In genomic region chr11:46248270-46249102, GRCh38 we compare ENCODE assay signal across 11 cellular contexts. TPM values are rescaled to one million over a fixed set of nuclear protein-coding genes. Genes with fewer than 3 reads are reported as not detected.
DNase-seq lines count a peak whose midpoint lies in the region; ATAC-seq lines count a peak whose summit lies in the region.
"Had no signal": no experiment of that assay in that cellular context is flagged by ENCODE, and none has a peak within 500 bp of the region (broad histone marks: within the 10 kb centered on the region; RNA-seq: fewer than 3 reads in every experiment).

No MANE protein-coding gene starts in this region.

- peaks cover 11% of the 10 kb centered on the region for H3K4me1 Mint-ChIP-seq in activated CD4-positive, alpha-beta memory T cell treated with anti-CD3 and anti-CD28 coated beads for 36 hours (ENCODE audit: low read depth)
- peaks cover 5% of the 10 kb centered on the region for H3K4me1 Mint-ChIP-seq in activated CD4-positive, alpha-beta memory T cell treated with anti-CD3 and anti-CD28 coated beads, Interleukin-2, amount 10 ng/mL, durations not matched to agents 7 days and 5 days

- peak overlapping the region; percentile 63 for H3K27ac ChIP-seq in SJCRH30
- H3K27ac ChIP-seq in skin epidermis, result peak overlapping the region in 13 of 21 experiments; percentile 35 to 83 (median 66)
- H3K27ac ChIP-seq: BLaER1 had no signal

- no peak for ATAC-seq in GM21529 (IDR thresholded peaks at IDR 0.05; ENCODE audit: unreplicated experiment)
- no peak for ATAC-seq in GM18520 (IDR thresholded peaks at IDR 0.05; ENCODE audit: unreplicated experiment)

- H3K9me3 Mint-ChIP-seq in activated CD4-positive, alpha-beta memory T cell treated with anti-CD3 and anti-CD28 coated beads for 36 hours, result no peaks in the 10 kb centered on the region
- H3K9me3 Mint-ChIP-seq in activated CD4-positive, alpha-beta memory T cell treated with anti-CD3 and anti-CD28 coated beads, Interleukin-2, amount 10 ng/mL, durations not matched to agents 7 days and 5 days, result no peaks in the 10 kb centered on the region

- H3K27me3 Mint-ChIP-seq in activated CD4-positive, alpha-beta memory T cell treated with anti-CD3 and anti-CD28 coated beads for 36 hours, result no peaks in the 10 kb centered on the region
- peaks cover 4% of the 10 kb centered on the region for H3K27me3 Mint-ChIP-seq in activated CD4-positive, alpha-beta memory T cell treated with anti-CD3 and anti-CD28 coated beads, Interleukin-2, amount 10 ng/mL, durations not matched to agents 7 days and 5 days

- CTCF ChIA-PET in activated CD4-positive, alpha-beta memory T cell treated with anti-CD3 and anti-CD28 coated beads for 36 hours (lab: Charles Lee), result interaction anchor here (1.5 to 19.7 kb wide), 2 partner anchors 10 to 66 kb away, joined by 8 to 479 read pairs; no protein-coding TSS in a partner anchor
- CTCF ChIA-PET in activated CD4-positive, alpha-beta memory T cell treated with anti-CD3 and anti-CD28 coated beads, Interleukin-2, amount 10 ng/mL, durations not matched to agents 7 days and 5 days (lab: Charles Lee), result interaction anchor here (0.7 to 1.0 kb wide), 2 partner anchors 9 to 61 kb away, joined by 3 read pairs; no protein-coding TSS in a partner anchor

- no peak overlapping the region for H3K27ac Mint-ChIP-seq in activated CD4-positive, alpha-beta memory T cell treated with anti-CD3 and anti-CD28 coated beads for 36 hours
- no peak overlapping the region for H3K27ac Mint-ChIP-seq in activated CD4-positive, alpha-beta memory T cell treated with anti-CD3 and anti-CD28 coated beads, Interleukin-2, amount 10 ng/mL, durations not matched to agents 7 days and 5 days

- H3K4me3 Mint-ChIP-seq in activated CD4-positive, alpha-beta memory T cell treated with anti-CD3 and anti-CD28 coated beads for 36 hours, result no peak overlapping the region
- no peak overlapping the region for H3K4me3 Mint-ChIP-seq in activated CD4-positive, alpha-beta memory T cell treated with anti-CD3 and anti-CD28 coated beads, Interleukin-2, amount 10 ng/mL, durations not matched to agents 7 days and 5 days

- intact Hi-C loops in activated CD4-positive, alpha-beta memory T cell treated with anti-CD3 and anti-CD28 coated beads for 36 hours (cut with micrococcal nuclease), result loop anchor here (10.0 kb wide), 2 partner anchors 286 to 366 kb away; partner anchors contain the start of genes ATG13 and HARBI1

- POLR2A ChIA-PET in activated CD4-positive, alpha-beta memory T cell treated with anti-CD3 and anti-CD28 coated beads for 36 hours (lab: Charles Lee), result no interaction called here
- POLR2A ChIA-PET in activated CD4-positive, alpha-beta memory T cell treated with anti-CD3 and anti-CD28 coated beads, Interleukin-2, amount 10 ng/mL, durations not matched to agents 7 days and 5 days (lab: Charles Lee), result no interaction called here

- H3K27me3 ChIP-seq in SJCRH30, result no peaks in the 10 kb centered on the region
- H3K27me3 ChIP-seq: BLaER1 had no signal

- H3K9me3 ChIP-seq in SJCRH30 (replicated peaks), result no peaks in the 10 kb centered on the region
- H3K9me3 ChIP-seq: BLaER1 had no signal

- H3K4me1 ChIP-seq in SJCRH30, result peaks cover 9% of the 10 kb centered on the region

- H3K4me3 ChIP-seq in SJCRH30 (no peak overlapping the region), skin epidermis (no peak overlapping the region)
- H3K4me3 ChIP-seq: BLaER1, lung had no signal

- no peaks in the 10 kb centered on the region for H3K36me3 Mint-ChIP-seq in activated CD4-positive, alpha-beta memory T cell treated with anti-CD3 and anti-CD28 coated beads for 36 hours
- no peaks in the 10 kb centered on the region for H3K36me3 Mint-ChIP-seq in activated CD4-positive, alpha-beta memory T cell treated with anti-CD3 and anti-CD28 coated beads, Interleukin-2, amount 10 ng/mL, durations not matched to agents 7 days and 5 days (ENCODE audit: low read depth)

- DNase-seq in activated CD4-positive, alpha-beta memory T cell treated with anti-CD3 and anti-CD28 coated beads for 36 hours, result peak; percentile 30
- DNase-seq in activated CD4-positive, alpha-beta memory T cell treated with anti-CD3 and anti-CD28 coated beads, Interleukin-2, amount 10 ng/mL, durations not matched to agents 7 days and 5 days, result no peak
- DNase-seq in SJCRH30 (peak; percentile 39 to 47), fibroblast of peridontal ligament (ENCODE audit: extremely low read depth) (peak; percentile 94), NOMO-1 treated with DMSO at 0.1 percent for 48 hours (lab: John Stamatoyannopoulos, UW; ENCODE audit: unreplicated experiment) (no peak)
- DNase-seq: SIG-M5 had no signal

- H3K36me3 ChIP-seq in SJCRH30, result no peaks in the 10 kb centered on the region
- H3K36me3 ChIP-seq: BLaER1 had no signal

RNA-seq across cellular contexts. Expression of gene CREB3L1, which starts 29.0 kb away (rescaled TPM):
- not detected for total RNA-seq in activated CD4-positive, alpha-beta memory T cell treated with anti-CD3 and anti-CD28 coated beads for 36 hours
- total RNA-seq in activated CD4-positive, alpha-beta memory T cell treated with anti-CD3 and anti-CD28 coated beads, Interleukin-2, amount 10 ng/mL, durations not matched to agents 7 days and 5 days, result not detected
- 0.30 and 0.34 TPM in 2 replicates for total RNA-seq in SJCRH30 (2014; rRNA removed; shearing (Covaris generic))

Comparison
In these comparisons a context has a peak if more than half of its experiments do, and no peak if none do; other contexts are left out.
1. DNase-seq: peak in activated CD4-positive, alpha-beta memory T cell treated with anti-CD3 and anti-CD28 coated beads for 36 hours (single experiment), SJCRH30 (2 of 2) and fibroblast of peridontal ligament (single experiment); none in activated CD4-positive, alpha-beta memory T cell treated with anti-CD3 and anti-CD28 coated beads, Interleukin-2, amount 10 ng/mL, durations not matched to agents 7 days and 5 days (single experiment) and NOMO-1 treated with DMSO at 0.1 percent for 48 hours (single experiment).